Comparison of ENCODE assay signal across 1 cellular context in genomic region chr4:141081921-141082381, GRCh38.
TF ChIP-seq lines count a peak whose summit lies in the region.

No MANE protein-coding gene starts in this region.

TF ChIP-seq in HEK293, 187 proteins besides CTCF, POLR2A, EP300 and RAD21 (continued from another document):
- TF ChIP-seq MZF1 (tag by site-specific recombination; IDR thresholded peaks at IDR 0.05; ENCODE audit: borderline replicate concordance), result peak; percentile 17; the same call in 1 of the 2 replicates
- no peak for TF ChIP-seq ZNF76 (tag by site-specific recombination; IDR thresholded peaks at IDR 0.05; ENCODE audit: borderline replicate concordance, low read depth)
- no peak for TF ChIP-seq GLI2 (tag by site-specific recombination; IDR thresholded peaks at IDR 0.05; ENCODE audit: borderline replicate concordance, low read depth)
- TF ChIP-seq ZNF624 (tag by site-specific recombination; IDR thresholded peaks at IDR 0.05), result no peak
- no peak for TF ChIP-seq ATF2 (tag by site-specific recombination; IDR thresholded peaks at IDR 0.05; ENCODE audit: low read depth)
- TF ChIP-seq ZNF366 (tag by site-specific recombination; conservative IDR thresholded peaks at IDR 0.05), result no peak
- TF ChIP-seq ZNF600 (tag by site-specific recombination; IDR thresholded peaks at IDR 0.05), result peak; percentile 61
- TF ChIP-seq ZBTB11 (tag by site-specific recombination; conservative IDR thresholded peaks at IDR 0.05; ENCODE audit: low read depth), result peak; percentile 71
- TF ChIP-seq ZNF677 (tag by site-specific recombination; IDR thresholded peaks at IDR 0.05), result no peak
- no peak for TF ChIP-seq ZNF169 (tag by site-specific recombination; IDR thresholded peaks at IDR 0.05)
- no peak for TF ChIP-seq ZBTB20 (tag by site-specific recombination; IDR thresholded peaks at IDR 0.05)
- no peak for TF ChIP-seq ZNF37A (tag by site-specific recombination; IDR thresholded peaks at IDR 0.05)
- no peak for TF ChIP-seq KLF10 (tag by site-specific recombination; IDR thresholded peaks at IDR 0.05)
- TF ChIP-seq ZNF701 (tag by site-specific recombination; IDR thresholded peaks at IDR 0.05), result no peak
- TF ChIP-seq, protein P1, sequence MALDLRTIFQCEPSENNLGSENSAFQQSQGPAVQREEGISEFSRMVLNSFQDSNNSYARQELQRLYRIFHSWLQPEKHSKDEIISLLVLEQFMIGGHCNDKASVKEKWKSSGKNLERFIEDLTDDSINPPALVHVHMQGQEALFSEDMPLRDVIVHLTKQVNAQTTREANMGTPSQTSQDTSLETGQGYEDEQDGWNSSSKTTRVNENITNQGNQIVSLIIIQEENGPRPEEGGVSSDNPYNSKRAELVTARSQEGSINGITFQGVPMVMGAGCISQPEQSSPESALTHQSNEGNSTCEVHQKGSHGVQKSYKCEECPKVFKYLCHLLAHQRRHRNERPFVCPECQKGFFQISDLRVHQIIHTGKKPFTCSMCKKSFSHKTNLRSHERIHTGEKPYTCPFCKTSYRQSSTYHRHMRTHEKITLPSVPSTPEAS (tag by site-specific recombination; IDR thresholded peaks at IDR 0.05), result no peak
- TF ChIP-seq ZBTB44 (tag by site-specific recombination; IDR thresholded peaks at IDR 0.05), result peak; percentile 66; the same call in 1 of the 2 replicates
- TF ChIP-seq ZNF10 (tag by site-specific recombination; IDR thresholded peaks at IDR 0.05), result no peak
- TF ChIP-seq ZNF645 (tag by site-specific recombination; IDR thresholded peaks at IDR 0.05), result no peak
- TF ChIP-seq ZNF654 (tag by site-specific recombination; IDR thresholded peaks at IDR 0.05; ENCODE audit: low read depth), result no peak
- TF ChIP-seq ZNF529 (tag by site-specific recombination; IDR thresholded peaks at IDR 0.05; ENCODE audit: insufficient replicate concordance), result no peak
- TF ChIP-seq, protein P2, sequence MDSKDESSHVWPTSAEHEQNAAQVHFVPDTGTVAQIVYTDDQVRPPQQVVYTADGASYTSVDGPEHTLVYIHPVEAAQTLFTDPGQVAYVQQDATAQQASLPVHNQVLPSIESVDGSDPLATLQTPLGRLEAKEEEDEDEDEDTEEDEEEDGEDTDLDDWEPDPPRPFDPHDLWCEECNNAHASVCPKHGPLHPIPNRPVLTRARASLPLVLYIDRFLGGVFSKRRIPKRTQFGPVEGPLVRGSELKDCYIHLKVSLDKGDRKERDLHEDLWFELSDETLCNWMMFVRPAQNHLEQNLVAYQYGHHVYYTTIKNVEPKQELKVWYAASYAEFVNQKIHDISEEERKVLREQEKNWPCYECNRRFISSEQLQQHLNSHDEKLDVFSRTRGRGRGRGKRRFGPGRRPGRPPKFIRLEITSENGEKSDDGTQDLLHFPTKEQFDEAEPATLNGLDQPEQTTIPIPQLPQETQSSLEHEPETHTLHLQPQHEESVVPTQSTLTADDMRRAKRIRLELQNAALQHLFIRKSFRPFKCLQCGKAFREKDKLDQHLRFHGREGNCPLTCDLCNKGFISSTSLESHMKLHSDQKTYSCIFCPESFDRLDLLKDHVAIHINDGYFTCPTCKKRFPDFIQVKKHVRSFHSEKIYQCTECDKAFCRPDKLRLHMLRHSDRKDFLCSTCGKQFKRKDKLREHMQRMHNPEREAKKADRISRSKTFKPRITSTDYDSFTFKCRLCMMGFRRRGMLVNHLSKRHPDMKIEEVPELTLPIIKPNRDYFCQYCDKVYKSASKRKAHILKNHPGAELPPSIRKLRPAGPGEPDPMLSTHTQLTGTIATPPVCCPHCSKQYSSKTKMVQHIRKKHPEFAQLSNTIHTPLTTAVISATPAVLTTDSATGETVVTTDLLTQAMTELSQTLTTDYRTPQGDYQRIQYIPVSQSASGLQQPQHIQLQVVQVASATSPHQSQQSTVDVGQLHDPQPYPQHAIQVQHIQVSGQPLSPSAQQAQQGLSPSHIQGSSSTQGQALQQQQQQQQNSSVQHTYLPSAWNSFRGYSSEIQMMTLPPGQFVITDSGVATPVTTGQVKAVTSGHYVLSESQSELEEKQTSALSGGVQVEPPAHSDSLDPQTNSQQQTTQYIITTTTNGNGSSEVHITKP (tag by site-specific recombination; IDR thresholded peaks at IDR 0.05), result no peak
- TF ChIP-seq SP2 (tag by site-specific recombination; IDR thresholded peaks at IDR 0.05), result no peak
- TF ChIP-seq PRDM4 (tag by site-specific recombination; IDR thresholded peaks at IDR 0.05), result no peak
- peak; percentile 47; the same call in 1 of the 2 replicates for TF ChIP-seq SP7 (tag by site-specific recombination; IDR thresholded peaks at IDR 0.05)
- TF ChIP-seq ZNF660 (tag by site-specific recombination; IDR thresholded peaks at IDR 0.05), result no peak
- no peak for TF ChIP-seq ZNF561 (tag by site-specific recombination; IDR thresholded peaks at IDR 0.05; ENCODE audit: borderline replicate concordance)
- TF ChIP-seq PRDM6 (tag by site-specific recombination; IDR thresholded peaks at IDR 0.05), result peak; percentile 89
- TF ChIP-seq YY1 (tag by site-specific recombination; IDR thresholded peaks at IDR 0.05), result no peak
- no peak for TF ChIP-seq ZBTB49 (tag by site-specific recombination; IDR thresholded peaks at IDR 0.05; ENCODE audit: low read depth)
- no peak for TF ChIP-seq ZNF548 (tag by site-specific recombination; IDR thresholded peaks at IDR 0.05)
- TF ChIP-seq ZNF707 (tag by site-specific recombination; IDR thresholded peaks at IDR 0.05), result no peak
- TF ChIP-seq ZNF138 (tag by site-specific recombination; IDR thresholded peaks at IDR 0.05; ENCODE audit: borderline replicate concordance), result no peak
- TF ChIP-seq TRIM28 (IDR thresholded peaks at IDR 0.05; ENCODE audit: borderline replicate concordance, low read length), result no peak
- no peak for TF ChIP-seq ZBTB8A (tag by site-specific recombination; IDR thresholded peaks at IDR 0.05)
- TF ChIP-seq ZNF140 (tag by site-specific recombination; IDR thresholded peaks at IDR 0.05), result no peak
- TF ChIP-seq, protein P3, sequence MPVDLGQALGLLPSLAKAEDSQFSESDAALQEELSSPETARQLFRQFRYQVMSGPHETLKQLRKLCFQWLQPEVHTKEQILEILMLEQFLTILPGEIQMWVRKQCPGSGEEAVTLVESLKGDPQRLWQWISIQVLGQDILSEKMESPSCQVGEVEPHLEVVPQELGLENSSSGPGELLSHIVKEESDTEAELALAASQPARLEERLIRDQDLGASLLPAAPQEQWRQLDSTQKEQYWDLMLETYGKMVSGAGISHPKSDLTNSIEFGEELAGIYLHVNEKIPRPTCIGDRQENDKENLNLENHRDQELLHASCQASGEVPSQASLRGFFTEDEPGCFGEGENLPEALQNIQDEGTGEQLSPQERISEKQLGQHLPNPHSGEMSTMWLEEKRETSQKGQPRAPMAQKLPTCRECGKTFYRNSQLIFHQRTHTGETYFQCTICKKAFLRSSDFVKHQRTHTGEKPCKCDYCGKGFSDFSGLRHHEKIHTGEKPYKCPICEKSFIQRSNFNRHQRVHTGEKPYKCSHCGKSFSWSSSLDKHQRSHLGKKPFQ (tag by site-specific recombination; IDR thresholded peaks at IDR 0.05), result no peak
- no peak for TF ChIP-seq ZNF621 (tag by site-specific recombination; IDR thresholded peaks at IDR 0.05)
- TF ChIP-seq ZNF324 (tag by site-specific recombination; IDR thresholded peaks at IDR 0.05), result no peak
- no peak for TF ChIP-seq ZNF658 (tag by site-specific recombination; IDR thresholded peaks at IDR 0.05)
- no peak for TF ChIP-seq ZNF416 (tag by site-specific recombination; IDR thresholded peaks at IDR 0.05)
- TF ChIP-seq ZNF629 (tag by site-specific recombination; IDR thresholded peaks at IDR 0.05), result peak; percentile 57
TF ChIP-seq in HEK293: peak in this region for 9.
